ENCODE assay signal across 12 cellular contexts in the genomic region with DNA sequence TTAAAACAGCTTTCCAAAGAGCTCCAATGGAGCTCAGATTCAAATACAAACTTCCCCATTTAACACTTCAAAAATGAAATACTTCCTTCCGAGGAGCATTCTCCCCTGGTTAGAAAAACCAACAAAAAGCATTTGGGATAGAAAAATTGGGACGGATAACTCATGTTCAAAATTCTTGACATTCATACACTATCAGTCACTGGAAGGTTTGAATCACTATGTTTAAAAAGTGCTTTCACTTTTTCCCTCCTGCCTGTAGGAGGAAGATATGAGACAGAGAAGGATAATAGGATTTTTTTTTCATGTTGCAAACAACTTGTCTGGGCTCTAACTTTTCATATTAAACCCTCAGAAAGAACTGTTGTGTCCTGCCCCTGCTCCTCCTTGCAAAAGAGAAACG.
DNase-seq lines count a peak whose midpoint lies in the region; ATAC-seq and TF ChIP-seq lines count a peak whose summit lies in the region.
"Had no signal": no experiment of that assay in that cellular context is flagged by ENCODE, and none has a peak within 500 bp of the region (broad histone marks: within the 10 kb centered on the region; RNA-seq: fewer than 3 reads in every experiment).

No MANE protein-coding gene starts in this region.

- H2AFZ ChIP-seq in mesenchymal stem cell (ENCODE audit: low read depth, low read length): no peak overlapping the region

- no peaks in the 10 kb centered on the region for H3K79me1 ChIP-seq in mesenchymal stem cell (replicated peaks; ENCODE audit: low read length, poor library complexity, severe bottlenecking)

- peak overlapping the region; percentile 24 for H3K4me3 ChIP-seq in AG04449 (ENCODE audit: low read depth, low read length)
- no peak overlapping the region for H3K4me3 ChIP-seq in choroid plexus epithelial cell (ENCODE audit: low read depth, low read length)
- peak overlapping the region in 1 of 2 experiments; percentile 79 for H3K4me3 ChIP-seq in mesenchymal stem cell (ENCODE audit: insufficient read depth in 1 of 2, low read depth in 1 of 2, low read length in 2 of 2)

- no peak overlapping the region for H3K23ac ChIP-seq in mesenchymal stem cell (ENCODE audit: low read length in 2 of 2)

- H2BK120ac ChIP-seq in mesenchymal stem cell (ENCODE audit: low read depth, low read length): no peak overlapping the region

- no peak overlapping the region for H3K18ac ChIP-seq in mesenchymal stem cell (ENCODE audit: low read depth in 1 of 2, low read length in 2 of 2)

- no peaks in the 10 kb centered on the region for H3K27me3 ChIP-seq in mesenchymal stem cell (ENCODE audit: control insufficient read depth in 1 of 2, insufficient read depth in 1 of 2, low read length in 2 of 2)

- no peak overlapping the region for H2AK5ac ChIP-seq in mesenchymal stem cell (ENCODE audit: low read length, severe bottlenecking)

- no peaks in the 10 kb centered on the region for H3K9me3 ChIP-seq in mesenchymal stem cell (ENCODE audit: control insufficient read depth, low read length)

- no peak overlapping the region for H3K4ac ChIP-seq in mesenchymal stem cell (ENCODE audit: low read depth in 1 of 2, low read length in 2 of 2)

- CTCF ChIA-PET in AG04449 (lab: Yijun Ruan, JAX): interaction anchor here (1.1 kb wide), 1 partner anchor 122 kb away, joined by 3 read pairs; no protein-coding TSS in a partner anchor

- H3K9ac ChIP-seq in mesenchymal stem cell (ENCODE audit: low read length): peak overlapping the region; percentile 93

- H3K36me3 ChIP-seq in mesenchymal stem cell (ENCODE audit: control insufficient read depth in 1 of 2, insufficient read depth in 2 of 2, low read depth in 1 of 2, low read length in 2 of 2): no peaks in the 10 kb centered on the region

- no peak overlapping the region for H2BK15ac ChIP-seq in mesenchymal stem cell (ENCODE audit: low read depth, poor library complexity, severe bottlenecking)

- no peak overlapping the region for H2BK5ac ChIP-seq in mesenchymal stem cell (ENCODE audit: low read depth, low read length, poor library complexity, severe bottlenecking)

- ATAC-seq in GM19463 (IDR thresholded peaks at IDR 0.05; ENCODE audit: unreplicated experiment) (no peak), GM21360 (IDR thresholded peaks at IDR 0.05; ENCODE audit: unreplicated experiment) (no peak)
- ATAC-seq: activated naive CD4-positive, alpha-beta T cell treated with anti-CD3 and anti-CD28 coated beads, Interleukin-2, amount 50 U/mL, for 72 hours; left lobe of liver had no signal

- DNase-seq in AG04449 (ENCODE audit: low read depth, low spot score) (peak; percentile 19), M059J (ENCODE audit: low read depth) (peak; percentile 82), choroid plexus epithelial cell (ENCODE audit: low read depth) (peak; percentile 69), mesenchymal stem cell (peak; percentile 78), HUDEP-2 (lab: John Stamatoyannopoulos, UW; ENCODE audit: unreplicated experiment in 76 of 76) (no peak)
- no peak for DNase-seq in stimulated activated naive CD4-positive, alpha-beta T cell (lab: John Stamatoyannopoulos, UW)
- DNase-seq: activated CD4-positive, alpha-beta memory T cell treated with anti-CD3 and anti-CD28 coated beads for 36 hours had no signal

- H4K91ac ChIP-seq in mesenchymal stem cell (ENCODE audit: low read length): no peak overlapping the region

- H2BK12ac ChIP-seq in mesenchymal stem cell (ENCODE audit: low read length in 2 of 2): no peak overlapping the region

- no CpG with 5 or more reads among the region's 3 CpGs for WGBS in mesenchymal stem cell

- no peak overlapping the region for H3K4me2 ChIP-seq in mesenchymal stem cell (ENCODE audit: low read length, poor library complexity, severe bottlenecking)

- peaks cover 4% of the 10 kb centered on the region for H3K4me1 ChIP-seq in mesenchymal stem cell (ENCODE audit: control insufficient read depth, insufficient read depth, low read depth, low read length)

- H3K14ac ChIP-seq in mesenchymal stem cell (ENCODE audit: low read length in 2 of 2): no peak overlapping the region

- H4K8ac ChIP-seq in mesenchymal stem cell (ENCODE audit: low read length): no peak overlapping the region

- POLR2A ChIA-PET in AG04449 (lab: Yijun Ruan, JAX): no interaction called here

- TF ChIP-seq CTCF in AG04449 (IDR thresholded peaks at IDR 0.05; ENCODE audit: insufficient read depth, low read length, missing control alignments) (no peak), choroid plexus epithelial cell (conservative IDR thresholded peaks at IDR 0.05; ENCODE audit: low read depth, low read length) (no peak)

- H3K27ac ChIP-seq in mesenchymal stem cell (ENCODE audit: low read length, poor library complexity, severe bottlenecking): peak overlapping the region; percentile 87
- H3K27ac ChIP-seq: C4-2B had no signal

Comparison
In these comparisons a context has a peak if more than half of its experiments do, and no peak if none do; other contexts are left out.
1. DNase-seq: peak in AG04449 (single experiment), M059J (single experiment), choroid plexus epithelial cell (single experiment) and mesenchymal stem cell (single experiment); none in stimulated activated naive CD4-positive, alpha-beta T cell (0 of 6) and HUDEP-2 (0 of 76).